ENCODE assay signal across 18 cellular contexts in the genomic region with DNA sequence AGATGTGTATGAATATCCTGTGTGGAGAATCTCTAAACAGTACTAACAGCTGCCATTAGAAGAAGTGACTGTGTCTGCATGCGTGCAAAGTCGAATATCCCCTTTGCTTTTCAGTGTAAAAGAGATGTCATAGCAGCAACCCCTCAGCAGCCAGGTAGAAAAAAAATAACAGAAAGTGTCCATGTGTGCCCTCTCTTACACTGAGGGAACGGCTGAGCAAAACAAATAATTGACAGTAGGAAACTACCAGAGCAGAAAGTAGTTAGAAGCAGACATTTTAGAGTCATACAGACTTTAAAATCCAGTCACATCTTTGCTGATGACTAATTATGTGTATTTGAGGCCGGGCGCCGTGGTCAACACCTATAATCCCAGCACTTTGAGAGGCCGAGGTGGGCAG.
A peak's percentile ranks its signal among the peaks of the same experiment; 100 is the strongest.
DNase-seq lines count a peak whose midpoint lies in the region; ATAC-seq, FAIRE-seq and TF ChIP-seq lines count a peak whose summit lies in the region.
"Had no signal": no experiment of that assay in that cellular context is flagged by ENCODE, and none has a peak within 500 bp of the region (broad histone marks: within the 10 kb centered on the region; RNA-seq: fewer than 3 reads in every experiment).

No MANE protein-coding gene starts in this region.

- H3K36me3 ChIP-seq in GM12878 (ENCODE audit: control insufficient read depth in 2 of 2, insufficient read depth in 2 of 2, low read length in 1 of 2) (no peaks in the 10 kb centered on the region), colonic mucosa (no peaks in the 10 kb centered on the region)

- DNase-seq in GM12878 (ENCODE audit: low read depth, low spot score) (no peak), type B pancreatic cell (ENCODE audit: extremely low spot score, unreplicated experiment) (no peak), colonic mucosa (no peak), amygdala (lab: John Stamatoyannopoulos, UW) (no peak)
- DNase-seq: C1 segment of cervical spinal cord; Calu3; CD4-positive, alpha-beta T cell; DMS 273 treated with DMSO at 0.1 percent for 48 hours; DMS79; GOT3; H9 had no signal

- 25% methylated on average over 7 of the region's 7 CpGs for WGBS in GM12878 (ENCODE audit: insufficient coverage, insufficient replicate concordance, low lambda C conversion rate, missing lambda C conversion rate)

- H3K27ac Mint-ChIP-seq in type B pancreatic cell, result peak overlapping the region; percentile 7
- H3K27ac Mint-ChIP-seq: B cell; CD4-positive, alpha-beta T cell had no signal

- H3K4me3 ChIP-seq in GM12878 (no peak overlapping the region), colonic mucosa (no peak overlapping the region)

- H3K4me2 ChIP-seq in GM12878 (ENCODE audit: control insufficient read depth, insufficient read depth), result no peak overlapping the region

- H3K9me3 ChIP-seq in GM12878 (replicated peaks; ENCODE audit: control insufficient read depth, insufficient read depth, low read length) (no peaks in the 10 kb centered on the region; the same call in 2 of the 3 replicates), colonic mucosa (no peaks in the 10 kb centered on the region)

- POLR2A ChIA-PET in GM12878 (lab: Charles Lee), result no interaction called here

- no peaks in the 10 kb centered on the region for H3K27me3 Mint-ChIP-seq in type B pancreatic cell
- H3K27me3 Mint-ChIP-seq: B cell; CD4-positive, alpha-beta T cell had no signal

- intact Hi-C loops in GM12878 (cut with micrococcal nuclease; ENCODE audit: unreplicated experiment) (loop anchor here (5.0 kb wide), 1 partner anchor 569 kb away; no protein-coding TSS in a partner anchor), colonic mucosa (cut with DNase I) (no loop called here)

- SMC1A ChIA-PET in GM12878 (lab: Charles Lee; ENCODE audit: uncharacterized antibody, unreplicated experiment), result interaction anchor here (0.7 kb wide), 1 partner anchor 352 kb away, joined by 3 read pairs; no protein-coding TSS in a partner anchor

- FAIRE-seq in GM12878 (lab: Jason Lieb, UNC), result no peak
- FAIRE-seq: A204.1, GM12892 had no signal

- H3K4me3 Mint-ChIP-seq in type B pancreatic cell, result no peak overlapping the region
- H3K4me3 Mint-ChIP-seq: B cell; CD4-positive, alpha-beta T cell had no signal

- TF ChIP-seq POLR2A in GM12878 (IDR thresholded peaks at IDR 0.05; ENCODE audit: low read depth, low read length), result no peak

- peak; percentile 67 for ATAC-seq in GM18907 (IDR thresholded peaks at IDR 0.05; ENCODE audit: unreplicated experiment)
- peak; percentile 74 for ATAC-seq in HG03175 (IDR thresholded peaks at IDR 0.05; ENCODE audit: unreplicated experiment)
- peak; percentile 40 for ATAC-seq in GM12878
- no peak for ATAC-seq in HG02885 (IDR thresholded peaks at IDR 0.05; ENCODE audit: poor library complexity, unreplicated experiment)

- peaks cover 5% of the 10 kb centered on the region for H3K9me3 Mint-ChIP-seq in type B pancreatic cell
- H3K9me3 Mint-ChIP-seq: H9 had no signal

- H3K79me2 ChIP-seq in GM12878 (ENCODE audit: control insufficient read depth, insufficient read depth, low read length), result no peaks in the 10 kb centered on the region

- H3K4me1 Mint-ChIP-seq in type B pancreatic cell (ENCODE audit: unreplicated experiment), result no peaks in the 10 kb centered on the region
- H3K4me1 Mint-ChIP-seq: B cell had no signal

- in situ Hi-C loops in GM12878 (cut with MboI), result no loop called here

- no peak for TF ChIP-seq EP300 in GM12878 (IDR thresholded peaks at IDR 0.05; ENCODE audit: borderline replicate concordance in 1 of 2, control insufficient read depth in 1 of 2, low read depth in 2 of 2, low read length in 2 of 2)

- H4K20me1 ChIP-seq in GM12878 (ENCODE audit: control insufficient read depth, insufficient read depth), result no peaks in the 10 kb centered on the region

- H3K9ac ChIP-seq in GM12878 (ENCODE audit: control insufficient read depth, insufficient read depth, low read length), result no peak overlapping the region
- no peak overlapping the region for H3K9ac ChIP-seq in colonic mucosa (ENCODE audit: low read depth in 2 of 2, low read length in 2 of 2)

- TF ChIP-seq CTCF in GM12878 (IDR thresholded peaks at IDR 0.05 in 2 of 3, conservative IDR thresholded peaks at IDR 0.05 in 1 of 3; ENCODE audit: control insufficient read depth in 2 of 3, extremely low read depth in 1 of 3, insufficient read depth in 1 of 3, low read depth in 3 of 3, low read length in 3 of 3) (no peak), type B pancreatic cell (conservative IDR thresholded peaks at IDR 0.05) (no peak), colonic mucosa (IDR thresholded peaks at IDR 0.05) (no peak)

- RAD21 ChIA-PET in GM12878 (lab: Charles Lee; ENCODE audit: unreplicated experiment), result no interaction called here

- no peak for TF ChIP-seq RAD21 in GM12878 (IDR thresholded peaks at IDR 0.05; ENCODE audit: insufficient read depth, low read depth, low read length)

- H3K4me1 ChIP-seq in GM12878 (ENCODE audit: control insufficient read depth, insufficient read depth, low read length), result no peaks in the 10 kb centered on the region
- no peaks in the 10 kb centered on the region for H3K4me1 ChIP-seq in colonic mucosa

- H3K27ac ChIP-seq in GM12878 (ENCODE audit: control insufficient read depth, insufficient read depth) (no peak overlapping the region), colonic mucosa (no peak overlapping the region)
- H3K27ac ChIP-seq: HL-60 had no signal

- H3K27me3 ChIP-seq in GM12878 (replicated peaks in 1 of 2; ENCODE audit: control insufficient read depth in 2 of 2, insufficient read depth in 2 of 2, low read length in 1 of 2), result no peaks in the 10 kb centered on the region
- H3K27me3 ChIP-seq in colonic mucosa, result no peaks in the 10 kb centered on the region

- BruUV-seq in GM12878 (replicated peaks; lab: Mats Ljungman, UMichigan), result no TSS peak

- CTCF ChIA-PET in GM12878 (lab: Yijun Ruan, JAX), result no interaction called here

- no peaks in the 10 kb centered on the region for H3K36me3 Mint-ChIP-seq in type B pancreatic cell

- no peak overlapping the region for H2AFZ ChIP-seq in GM12878 (ENCODE audit: control insufficient read depth, low read depth, low read length)

TF ChIP-seq in GM12878, 131 proteins besides CTCF, POLR2A, EP300 and RAD21 (continues in another document):
- TF ChIP-seq ZNF687 (IDR thresholded peaks at IDR 0.05) (no peak), SMAD1 (IDR thresholded peaks at IDR 0.05; ENCODE audit: low read depth, partially characterized antibody) (no peak), SMC3 (IDR thresholded peaks at IDR 0.05; ENCODE audit: borderline replicate concordance, low read length) (no peak), SIN3A (IDR thresholded peaks at IDR 0.05; ENCODE audit: low read depth, low read length) (no peak), ZNF217 (IDR thresholded peaks at IDR 0.05) (no peak), KDM1A (IDR thresholded peaks at IDR 0.05; ENCODE audit: borderline replicate concordance) (no peak), KAT2A (conservative IDR thresholded peaks at IDR 0.05; ENCODE audit: control insufficient read depth, low read depth, low read length) (no peak)
- TF ChIP-seq, protein P1, sequence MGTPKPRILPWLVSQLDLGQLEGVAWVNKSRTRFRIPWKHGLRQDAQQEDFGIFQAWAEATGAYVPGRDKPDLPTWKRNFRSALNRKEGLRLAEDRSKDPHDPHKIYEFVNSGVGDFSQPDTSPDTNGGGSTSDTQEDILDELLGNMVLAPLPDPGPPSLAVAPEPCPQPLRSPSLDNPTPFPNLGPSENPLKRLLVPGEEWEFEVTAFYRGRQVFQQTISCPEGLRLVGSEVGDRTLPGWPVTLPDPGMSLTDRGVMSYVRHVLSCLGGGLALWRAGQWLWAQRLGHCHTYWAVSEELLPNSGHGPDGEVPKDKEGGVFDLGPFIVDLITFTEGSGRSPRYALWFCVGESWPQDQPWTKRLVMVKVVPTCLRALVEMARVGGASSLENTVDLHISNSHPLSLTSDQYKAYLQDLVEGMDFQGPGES (IDR thresholded peaks at IDR 0.05), result no peak
